ENCODE assay signal across 2 cellular contexts in the genomic region with DNA sequence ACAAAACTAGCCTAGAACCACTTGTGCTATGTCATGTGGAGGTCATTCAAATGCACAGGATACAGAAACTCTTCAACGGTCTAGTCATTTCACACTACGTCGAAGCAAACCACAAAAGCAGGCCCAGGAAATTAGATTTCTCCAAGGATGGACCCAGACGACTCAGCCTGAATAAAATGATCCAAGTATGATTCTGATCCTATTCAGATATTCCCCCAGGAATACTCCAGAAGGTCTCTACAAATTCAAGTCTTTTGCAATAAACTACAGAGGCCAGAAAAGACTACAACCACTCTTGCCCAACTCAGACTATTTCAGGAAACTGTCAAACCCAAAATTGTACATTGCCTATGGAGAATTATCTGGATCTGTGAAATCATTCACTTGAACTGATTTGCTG.
TF ChIP-seq lines count a peak whose summit lies in the region.

No MANE protein-coding gene starts in this region.

TF ChIP-seq in K562, 482 proteins besides CTCF, POLR2A, EP300 and RAD21 (continued from another document):
- TF ChIP-seq, protein P1, sequence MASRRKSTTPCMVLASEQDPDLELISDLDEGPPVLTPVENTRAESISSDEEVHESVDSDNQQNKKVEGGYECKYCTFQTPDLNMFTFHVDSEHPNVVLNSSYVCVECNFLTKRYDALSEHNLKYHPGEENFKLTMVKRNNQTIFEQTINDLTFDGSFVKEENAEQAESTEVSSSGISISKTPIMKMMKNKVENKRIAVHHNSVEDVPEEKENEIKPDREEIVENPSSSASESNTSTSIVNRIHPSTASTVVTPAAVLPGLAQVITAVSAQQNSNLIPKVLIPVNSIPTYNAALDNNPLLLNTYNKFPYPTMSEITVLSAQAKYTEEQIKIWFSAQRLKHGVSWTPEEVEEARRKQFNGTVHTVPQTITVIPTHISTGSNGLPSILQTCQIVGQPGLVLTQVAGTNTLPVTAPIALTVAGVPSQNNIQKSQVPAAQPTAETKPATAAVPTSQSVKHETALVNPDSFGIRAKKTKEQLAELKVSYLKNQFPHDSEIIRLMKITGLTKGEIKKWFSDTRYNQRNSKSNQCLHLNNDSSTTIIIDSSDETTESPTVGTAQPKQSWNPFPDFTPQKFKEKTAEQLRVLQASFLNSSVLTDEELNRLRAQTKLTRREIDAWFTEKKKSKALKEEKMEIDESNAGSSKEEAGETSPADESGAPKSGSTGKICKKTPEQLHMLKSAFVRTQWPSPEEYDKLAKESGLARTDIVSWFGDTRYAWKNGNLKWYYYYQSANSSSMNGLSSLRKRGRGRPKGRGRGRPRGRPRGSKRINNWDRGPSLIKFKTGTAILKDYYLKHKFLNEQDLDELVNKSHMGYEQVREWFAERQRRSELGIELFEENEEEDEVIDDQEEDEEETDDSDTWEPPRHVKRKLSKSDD (conservative IDR thresholded peaks at IDR 0.05; ENCODE audit: low read length) = no peak
- TF ChIP-seq, protein P2, sequence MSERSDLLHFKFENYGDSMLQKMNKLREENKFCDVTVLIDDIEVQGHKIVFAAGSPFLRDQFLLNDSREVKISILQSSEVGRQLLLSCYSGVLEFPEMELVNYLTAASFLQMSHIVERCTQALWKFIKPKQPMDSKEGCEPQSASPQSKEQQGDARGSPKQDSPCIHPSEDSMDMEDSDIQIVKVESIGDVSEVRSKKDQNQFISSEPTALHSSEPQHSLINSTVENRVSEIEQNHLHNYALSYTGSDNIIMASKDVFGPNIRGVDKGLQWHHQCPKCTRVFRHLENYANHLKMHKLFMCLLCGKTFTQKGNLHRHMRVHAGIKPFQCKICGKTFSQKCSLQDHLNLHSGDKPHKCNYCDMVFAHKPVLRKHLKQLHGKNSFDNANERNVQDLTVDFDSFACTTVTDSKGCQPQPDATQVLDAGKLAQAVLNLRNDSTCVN (CRISPR knock-in tag; IDR thresholded peaks at IDR 0.05) = no peak
- TF ChIP-seq ARID2 (IDR thresholded peaks at IDR 0.05) (no peak), FOS (IDR thresholded peaks at IDR 0.05; ENCODE audit: extremely low read depth, insufficient read length) (no peak), CAMTA2 (CRISPR knock-in tag; conservative IDR thresholded peaks at IDR 0.05) (no peak), HMGN3 (IDR thresholded peaks at IDR 0.05; ENCODE audit: borderline replicate concordance, extremely low read depth, insufficient read length, low read depth, low read length) (no peak), EZH2 (IDR thresholded peaks at IDR 0.05; ENCODE audit: borderline replicate concordance, low read depth, low read length) (no peak), EGR1 (conservative IDR thresholded peaks at IDR 0.05) (no peak), RAD51 (IDR thresholded peaks at IDR 0.05; ENCODE audit: borderline replicate concordance, low read depth) (no peak), KDM5B (IDR thresholded peaks at IDR 0.05; ENCODE audit: insufficient replicate concordance, low read depth, low read length) (no peak), TFAM (CRISPR knock-in tag; conservative IDR thresholded peaks at IDR 0.05) (no peak), ZNF263 (CRISPR knock-in tag; IDR thresholded peaks at IDR 0.05; ENCODE audit: borderline replicate concordance) (no peak)
- TF ChIP-seq, protein P3, sequence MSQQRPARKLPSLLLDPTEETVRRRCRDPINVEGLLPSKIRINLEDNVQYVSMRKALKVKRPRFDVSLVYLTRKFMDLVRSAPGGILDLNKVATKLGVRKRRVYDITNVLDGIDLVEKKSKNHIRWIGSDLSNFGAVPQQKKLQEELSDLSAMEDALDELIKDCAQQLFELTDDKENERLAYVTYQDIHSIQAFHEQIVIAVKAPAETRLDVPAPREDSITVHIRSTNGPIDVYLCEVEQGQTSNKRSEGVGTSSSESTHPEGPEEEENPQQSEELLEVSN (IDR thresholded peaks at IDR 0.05; ENCODE audit: borderline replicate concordance in 1 of 2, extremely low read depth in 1 of 2, insufficient read depth in 1 of 2, insufficient read length in 1 of 2, low read depth in 1 of 2, low read length in 1 of 2, poor library complexity in 1 of 2, severe bottlenecking in 1 of 2) = no peak
- TF ChIP-seq, protein P4, sequence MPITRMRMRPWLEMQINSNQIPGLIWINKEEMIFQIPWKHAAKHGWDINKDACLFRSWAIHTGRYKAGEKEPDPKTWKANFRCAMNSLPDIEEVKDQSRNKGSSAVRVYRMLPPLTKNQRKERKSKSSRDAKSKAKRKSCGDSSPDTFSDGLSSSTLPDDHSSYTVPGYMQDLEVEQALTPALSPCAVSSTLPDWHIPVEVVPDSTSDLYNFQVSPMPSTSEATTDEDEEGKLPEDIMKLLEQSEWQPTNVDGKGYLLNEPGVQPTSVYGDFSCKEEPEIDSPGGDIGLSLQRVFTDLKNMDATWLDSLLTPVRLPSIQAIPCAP (CRISPR knock-in tag; IDR thresholded peaks at IDR 0.05; ENCODE audit: borderline replicate concordance) = no peak
TF ChIP-seq in K562: peak in this region for 0.

TF ChIP-seq in GM23338, 12 proteins besides CTCF, POLR2A, EP300 and RAD21 (continued from another document):
- TF ChIP-seq, protein P5, sequence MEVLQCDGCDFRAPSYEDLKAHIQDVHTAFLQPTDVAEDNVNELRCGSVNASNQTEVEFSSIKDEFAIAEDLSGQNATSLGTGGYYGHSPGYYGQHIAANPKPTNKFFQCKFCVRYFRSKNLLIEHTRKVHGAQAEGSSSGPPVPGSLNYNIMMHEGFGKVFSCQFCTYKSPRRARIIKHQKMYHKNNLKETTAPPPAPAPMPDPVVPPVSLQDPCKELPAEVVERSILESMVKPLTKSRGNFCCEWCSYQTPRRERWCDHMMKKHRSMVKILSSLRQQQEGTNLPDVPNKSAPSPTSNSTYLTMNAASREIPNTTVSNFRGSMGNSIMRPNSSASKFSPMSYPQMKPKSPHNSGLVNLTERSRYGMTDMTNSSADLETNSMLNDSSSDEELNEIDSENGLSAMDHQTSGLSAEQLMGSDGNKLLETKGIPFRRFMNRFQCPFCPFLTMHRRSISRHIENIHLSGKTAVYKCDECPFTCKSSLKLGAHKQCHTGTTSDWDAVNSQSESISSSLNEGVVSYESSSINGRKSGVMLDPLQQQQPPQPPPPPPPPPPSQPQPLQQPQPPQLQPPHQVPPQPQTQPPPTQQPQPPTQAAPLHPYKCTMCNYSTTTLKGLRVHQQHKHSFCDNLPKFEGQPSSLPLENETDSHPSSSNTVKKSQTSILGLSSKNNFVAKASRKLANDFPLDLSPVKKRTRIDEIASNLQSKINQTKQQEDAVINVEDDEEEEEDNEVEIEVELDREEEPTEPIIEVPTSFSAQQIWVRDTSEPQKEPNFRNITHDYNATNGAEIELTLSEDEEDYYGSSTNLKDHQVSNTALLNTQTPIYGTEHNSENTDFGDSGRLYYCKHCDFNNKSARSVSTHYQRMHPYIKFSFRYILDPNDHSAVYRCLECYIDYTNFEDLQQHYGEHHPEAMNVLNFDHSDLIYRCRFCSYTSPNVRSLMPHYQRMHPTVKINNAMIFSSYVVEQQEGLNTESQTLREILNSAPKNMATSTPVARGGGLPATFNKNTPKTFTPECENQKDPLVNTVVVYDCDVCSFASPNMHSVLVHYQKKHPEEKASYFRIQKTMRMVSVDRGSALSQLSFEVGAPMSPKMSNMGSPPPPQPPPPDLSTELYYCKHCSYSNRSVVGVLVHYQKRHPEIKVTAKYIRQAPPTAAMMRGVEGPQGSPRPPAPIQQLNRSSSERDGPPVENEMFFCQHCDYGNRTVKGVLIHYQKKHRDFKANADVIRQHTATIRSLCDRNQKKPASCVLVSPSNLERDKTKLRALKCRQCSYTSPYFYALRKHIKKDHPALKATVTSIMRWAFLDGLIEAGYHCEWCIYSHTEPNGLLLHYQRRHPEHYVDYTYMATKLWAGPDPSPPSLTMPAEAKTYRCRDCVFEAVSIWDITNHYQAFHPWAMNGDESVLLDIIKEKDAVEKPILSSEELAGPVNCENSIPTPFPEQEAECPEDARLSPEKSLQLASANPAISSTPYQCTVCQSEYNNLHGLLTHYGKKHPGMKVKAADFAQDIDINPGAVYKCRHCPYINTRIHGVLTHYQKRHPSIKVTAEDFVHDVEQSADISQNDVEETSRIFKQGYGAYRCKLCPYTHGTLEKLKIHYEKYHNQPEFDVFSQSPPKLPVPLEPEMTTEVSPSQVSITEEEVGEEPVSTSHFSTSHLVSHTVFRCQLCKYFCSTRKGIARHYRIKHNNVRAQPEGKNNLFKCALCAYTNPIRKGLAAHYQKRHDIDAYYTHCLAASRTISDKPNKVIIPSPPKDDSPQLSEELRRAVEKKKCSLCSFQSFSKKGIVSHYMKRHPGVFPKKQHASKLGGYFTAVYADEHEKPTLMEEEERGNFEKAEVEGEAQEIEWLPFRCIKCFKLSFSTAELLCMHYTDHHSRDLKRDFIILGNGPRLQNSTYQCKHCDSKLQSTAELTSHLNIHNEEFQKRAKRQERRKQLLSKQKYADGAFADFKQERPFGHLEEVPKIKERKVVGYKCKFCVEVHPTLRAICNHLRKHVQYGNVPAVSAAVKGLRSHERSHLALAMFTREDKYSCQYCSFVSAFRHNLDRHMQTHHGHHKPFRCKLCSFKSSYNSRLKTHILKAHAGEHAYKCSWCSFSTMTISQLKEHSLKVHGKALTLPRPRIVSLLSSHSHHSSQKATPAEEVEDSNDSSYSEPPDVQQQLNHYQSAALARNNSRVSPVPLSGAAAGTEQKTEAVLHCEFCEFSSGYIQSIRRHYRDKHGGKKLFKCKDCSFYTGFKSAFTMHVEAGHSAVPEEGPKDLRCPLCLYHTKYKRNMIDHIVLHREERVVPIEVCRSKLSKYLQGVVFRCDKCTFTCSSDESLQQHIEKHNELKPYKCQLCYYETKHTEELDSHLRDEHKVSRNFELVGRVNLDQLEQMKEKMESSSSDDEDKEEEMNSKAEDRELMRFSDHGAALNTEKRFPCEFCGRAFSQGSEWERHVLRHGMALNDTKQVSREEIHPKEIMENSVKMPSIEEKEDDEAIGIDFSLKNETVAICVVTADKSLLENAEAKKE (CRISPR knock-in tag; IDR thresholded peaks at IDR 0.05) = no peak
- TF ChIP-seq STAT1 (IDR thresholded peaks at IDR 0.05; ENCODE audit: unreplicated experiment) (no peak), ZNF114 (CRISPR knock-in tag; IDR thresholded peaks at IDR 0.05) (no peak), CREB1 (CRISPR knock-in tag; IDR thresholded peaks at IDR 0.05; ENCODE audit: low read depth) (no peak), NANOG (IDR thresholded peaks at IDR 0.05; ENCODE audit: borderline replicate concordance) (no peak), EZH2phosphoT487 (IDR thresholded peaks at IDR 0.05; ENCODE audit: unreplicated experiment) (no peak), POLR2AphosphoS5 (IDR thresholded peaks at IDR 0.05; ENCODE audit: low read depth) (no peak), JUNB (IDR thresholded peaks at IDR 0.05; ENCODE audit: unreplicated experiment) (no peak)
- TF ChIP-seq, protein P6, sequence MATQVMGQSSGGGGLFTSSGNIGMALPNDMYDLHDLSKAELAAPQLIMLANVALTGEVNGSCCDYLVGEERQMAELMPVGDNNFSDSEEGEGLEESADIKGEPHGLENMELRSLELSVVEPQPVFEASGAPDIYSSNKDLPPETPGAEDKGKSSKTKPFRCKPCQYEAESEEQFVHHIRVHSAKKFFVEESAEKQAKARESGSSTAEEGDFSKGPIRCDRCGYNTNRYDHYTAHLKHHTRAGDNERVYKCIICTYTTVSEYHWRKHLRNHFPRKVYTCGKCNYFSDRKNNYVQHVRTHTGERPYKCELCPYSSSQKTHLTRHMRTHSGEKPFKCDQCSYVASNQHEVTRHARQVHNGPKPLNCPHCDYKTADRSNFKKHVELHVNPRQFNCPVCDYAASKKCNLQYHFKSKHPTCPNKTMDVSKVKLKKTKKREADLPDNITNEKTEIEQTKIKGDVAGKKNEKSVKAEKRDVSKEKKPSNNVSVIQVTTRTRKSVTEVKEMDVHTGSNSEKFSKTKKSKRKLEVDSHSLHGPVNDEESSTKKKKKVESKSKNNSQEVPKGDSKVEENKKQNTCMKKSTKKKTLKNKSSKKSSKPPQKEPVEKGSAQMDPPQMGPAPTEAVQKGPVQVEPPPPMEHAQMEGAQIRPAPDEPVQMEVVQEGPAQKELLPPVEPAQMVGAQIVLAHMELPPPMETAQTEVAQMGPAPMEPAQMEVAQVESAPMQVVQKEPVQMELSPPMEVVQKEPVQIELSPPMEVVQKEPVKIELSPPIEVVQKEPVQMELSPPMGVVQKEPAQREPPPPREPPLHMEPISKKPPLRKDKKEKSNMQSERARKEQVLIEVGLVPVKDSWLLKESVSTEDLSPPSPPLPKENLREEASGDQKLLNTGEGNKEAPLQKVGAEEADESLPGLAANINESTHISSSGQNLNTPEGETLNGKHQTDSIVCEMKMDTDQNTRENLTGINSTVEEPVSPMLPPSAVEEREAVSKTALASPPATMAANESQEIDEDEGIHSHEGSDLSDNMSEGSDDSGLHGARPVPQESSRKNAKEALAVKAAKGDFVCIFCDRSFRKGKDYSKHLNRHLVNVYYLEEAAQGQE (IDR thresholded peaks at IDR 0.05; ENCODE audit: unreplicated experiment) = no peak
- TF ChIP-seq, protein P7, sequence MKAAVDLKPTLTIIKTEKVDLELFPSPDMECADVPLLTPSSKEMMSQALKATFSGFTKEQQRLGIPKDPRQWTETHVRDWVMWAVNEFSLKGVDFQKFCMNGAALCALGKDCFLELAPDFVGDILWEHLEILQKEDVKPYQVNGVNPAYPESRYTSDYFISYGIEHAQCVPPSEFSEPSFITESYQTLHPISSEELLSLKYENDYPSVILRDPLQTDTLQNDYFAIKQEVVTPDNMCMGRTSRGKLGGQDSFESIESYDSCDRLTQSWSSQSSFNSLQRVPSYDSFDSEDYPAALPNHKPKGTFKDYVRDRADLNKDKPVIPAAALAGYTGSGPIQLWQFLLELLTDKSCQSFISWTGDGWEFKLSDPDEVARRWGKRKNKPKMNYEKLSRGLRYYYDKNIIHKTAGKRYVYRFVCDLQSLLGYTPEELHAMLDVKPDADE (IDR thresholded peaks at IDR 0.05) = no peak
